Comparison of ENCODE assay signal across 1 cellular context in genomic region chr3:180601688-180602666, GRCh38.
A peak's percentile ranks its signal among the peaks of the same experiment; 100 is the strongest.
TF ChIP-seq lines count a peak whose summit lies in the region.

TTC14 (plus strand) TSS chr3:180602163; CDS start chr3:180602262, 99 bp downstream.

TF ChIP-seq in K562, 482 proteins besides CTCF, POLR2A, EP300 and RAD21 (continued from another document and continues in another):
- TF ChIP-seq ZNF639 (CRISPR knock-in tag; conservative IDR thresholded peaks at IDR 0.05 in 1 of 2, IDR thresholded peaks at IDR 0.05 in 1 of 2), result peak in 1 of 2 experiments; percentile 92; a peak in 2 of 4 replicates
- TF ChIP-seq PCBP2 (IDR thresholded peaks at IDR 0.05; ENCODE audit: low read depth, low read length, poor library complexity, severe bottlenecking), result no peak
- TF ChIP-seq ZMIZ1 (IDR thresholded peaks at IDR 0.05; ENCODE audit: low read depth in 2 of 2, low read length in 2 of 2), result no peak
- no peak for TF ChIP-seq GTF2F1 (IDR thresholded peaks at IDR 0.05; ENCODE audit: low read depth, low read length)
- TF ChIP-seq FOXP1 (CRISPR knock-in tag; IDR thresholded peaks at IDR 0.05), result peak; percentile 73
- TF ChIP-seq MED1 (CRISPR knock-in tag; IDR thresholded peaks at IDR 0.05; ENCODE audit: borderline replicate concordance), result no peak
- peak; percentile 74 for TF ChIP-seq CXXC5 (CRISPR knock-in tag; IDR thresholded peaks at IDR 0.05)
- no peak for TF ChIP-seq CBX8 (IDR thresholded peaks at IDR 0.05; ENCODE audit: borderline replicate concordance, extremely low read depth, low read depth, low read length, poor library complexity, severe bottlenecking)
- TF ChIP-seq HNRNPL (IDR thresholded peaks at IDR 0.05; ENCODE audit: low read depth, low read length), result no peak
- TF ChIP-seq SIRT6 (IDR thresholded peaks at IDR 0.05; ENCODE audit: low read depth, low read length), result no peak
- TF ChIP-seq FOXK2 (conservative IDR thresholded peaks at IDR 0.05 in 1 of 2, IDR thresholded peaks at IDR 0.05 in 1 of 2; ENCODE audit: low read depth in 2 of 2), result peak; percentile 79 to 89; a peak in 3 of 4 replicates
- TF ChIP-seq THRAP3 (IDR thresholded peaks at IDR 0.05; ENCODE audit: borderline replicate concordance), result no peak; the same call in 1 of the 2 replicates
- TF ChIP-seq MAFK (IDR thresholded peaks at IDR 0.05; ENCODE audit: low read length), result no peak
- TF ChIP-seq ZNF609 (CRISPR knock-in tag; IDR thresholded peaks at IDR 0.05; ENCODE audit: borderline replicate concordance), result no peak
- TF ChIP-seq SNAPC5 (CRISPR knock-in tag; IDR thresholded peaks at IDR 0.05), result no peak
- no peak for TF ChIP-seq COPS2 (conservative IDR thresholded peaks at IDR 0.05)
- peak; percentile 28; the same call in 1 of the 2 replicates for TF ChIP-seq ZBTB7A (IDR thresholded peaks at IDR 0.05; ENCODE audit: borderline replicate concordance, control insufficient read depth, low read depth, low read length)
- TF ChIP-seq ZNF766 (CRISPR knock-in tag; conservative IDR thresholded peaks at IDR 0.05), result no peak; the same call in 1 of the 2 replicates
- no peak for TF ChIP-seq MEIS2 (IDR thresholded peaks at IDR 0.05; ENCODE audit: partially characterized antibody)
- no peak for TF ChIP-seq ZNF75A (CRISPR knock-in tag; IDR thresholded peaks at IDR 0.05)
- no peak for TF ChIP-seq ZNF780A (CRISPR knock-in tag; IDR thresholded peaks at IDR 0.05)
- TF ChIP-seq E2F8 (IDR thresholded peaks at IDR 0.05; ENCODE audit: low read depth, partially characterized antibody), result peak; percentile 95
- peak; percentile 69; the same call in 1 of the 2 replicates for TF ChIP-seq TFAP4 (CRISPR knock-in tag; IDR thresholded peaks at IDR 0.05; ENCODE audit: borderline replicate concordance)
- TF ChIP-seq TBP (optimal IDR thresholded peaks at IDR 0.05; ENCODE audit: low read depth, low read length), result peak; percentile 78
- TF ChIP-seq PATZ1 (CRISPR knock-in tag; IDR thresholded peaks at IDR 0.05; ENCODE audit: borderline replicate concordance), result no peak
- TF ChIP-seq WHSC1 (IDR thresholded peaks at IDR 0.05; ENCODE audit: low read length), result no peak
- TF ChIP-seq ZFP36 (IDR thresholded peaks at IDR 0.05; ENCODE audit: low read depth, low read length, partially characterized antibody), result no peak
- TF ChIP-seq ZNF696 (CRISPR knock-in tag; conservative IDR thresholded peaks at IDR 0.05), result no peak
- no peak for TF ChIP-seq MTA2 (IDR thresholded peaks at IDR 0.05; ENCODE audit: low read depth)
- TF ChIP-seq PRMT5 (CRISPR knock-in tag; IDR thresholded peaks at IDR 0.05), result no peak
- peak; percentile 79 for TF ChIP-seq C11orf30 (IDR thresholded peaks at IDR 0.05; ENCODE audit: low read depth)
- TF ChIP-seq ZKSCAN3 (CRISPR knock-in tag; IDR thresholded peaks at IDR 0.05), result no peak
- TF ChIP-seq CREBBP (IDR thresholded peaks at IDR 0.05; ENCODE audit: low read depth, low read length), result no peak
- no peak for TF ChIP-seq TAF15 (IDR thresholded peaks at IDR 0.05; ENCODE audit: low read depth, low read length)
- TF ChIP-seq FOXA3 (CRISPR knock-in tag; conservative IDR thresholded peaks at IDR 0.05 in 1 of 2, IDR thresholded peaks at IDR 0.05 in 1 of 2), result peak in 1 of 2 experiments; percentile 61; a peak in 1 of 4 replicates
- no peak for TF ChIP-seq ZBTB26 (CRISPR knock-in tag; IDR thresholded peaks at IDR 0.05)
- TF ChIP-seq PHF20 (IDR thresholded peaks at IDR 0.05; ENCODE audit: partially characterized antibody), result peak; percentile 96
- no peak for TF ChIP-seq BCL6 (CRISPR knock-in tag; IDR thresholded peaks at IDR 0.05)
- no peak for TF ChIP-seq NFATC3 (IDR thresholded peaks at IDR 0.05)
- no peak for TF ChIP-seq CBFA2T3 (IDR thresholded peaks at IDR 0.05)
- TF ChIP-seq E2F3 (CRISPR knock-in tag; IDR thresholded peaks at IDR 0.05), result no peak
- no peak for TF ChIP-seq GABPB2 (CRISPR knock-in tag; conservative IDR thresholded peaks at IDR 0.05)
- no peak; the same call in 1 of the 2 replicates for TF ChIP-seq ZNF583 (CRISPR knock-in tag; IDR thresholded peaks at IDR 0.05)
- TF ChIP-seq DIDO1 (tag; IDR thresholded peaks at IDR 0.05; ENCODE audit: low read depth), result peak; percentile 55; the same call in 1 of the 2 replicates
- no peak for TF ChIP-seq RBM22 (IDR thresholded peaks at IDR 0.05; ENCODE audit: low read depth, low read length, poor library complexity, severe bottlenecking)
- TF ChIP-seq LEF1 (IDR thresholded peaks at IDR 0.05), result no peak
- TF ChIP-seq SRSF7 (optimal IDR thresholded peaks at IDR 0.05; ENCODE audit: low read depth, low read length), result no peak
- no peak for TF ChIP-seq RBM14 (IDR thresholded peaks at IDR 0.05; ENCODE audit: borderline replicate concordance, insufficient read depth, low read depth, low read length)
- TF ChIP-seq SMAD2 (IDR thresholded peaks at IDR 0.05; ENCODE audit: low read depth, low read length), result no peak
- TF ChIP-seq NR2C2 (CRISPR knock-in tag; IDR thresholded peaks at IDR 0.05), result peak; percentile 94
- TF ChIP-seq NR2C2 (tag; IDR thresholded peaks at IDR 0.05), result peak; percentile 99
- TF ChIP-seq CHD4 (IDR thresholded peaks at IDR 0.05; ENCODE audit: insufficient read depth, insufficient replicate concordance, low read depth, low read length, poor library complexity, severe bottlenecking), result no peak
- no peak for TF ChIP-seq POLR2AphosphoS2 (IDR thresholded peaks at IDR 0.05; ENCODE audit: low read length)
- peak; percentile 87 for TF ChIP-seq TAF1 (IDR thresholded peaks at IDR 0.05; ENCODE audit: control insufficient read depth, extremely low read depth, insufficient read depth, low read length, severe bottlenecking)
